1 cellular context compared by ENCODE assay signal in the genomic region with DNA sequence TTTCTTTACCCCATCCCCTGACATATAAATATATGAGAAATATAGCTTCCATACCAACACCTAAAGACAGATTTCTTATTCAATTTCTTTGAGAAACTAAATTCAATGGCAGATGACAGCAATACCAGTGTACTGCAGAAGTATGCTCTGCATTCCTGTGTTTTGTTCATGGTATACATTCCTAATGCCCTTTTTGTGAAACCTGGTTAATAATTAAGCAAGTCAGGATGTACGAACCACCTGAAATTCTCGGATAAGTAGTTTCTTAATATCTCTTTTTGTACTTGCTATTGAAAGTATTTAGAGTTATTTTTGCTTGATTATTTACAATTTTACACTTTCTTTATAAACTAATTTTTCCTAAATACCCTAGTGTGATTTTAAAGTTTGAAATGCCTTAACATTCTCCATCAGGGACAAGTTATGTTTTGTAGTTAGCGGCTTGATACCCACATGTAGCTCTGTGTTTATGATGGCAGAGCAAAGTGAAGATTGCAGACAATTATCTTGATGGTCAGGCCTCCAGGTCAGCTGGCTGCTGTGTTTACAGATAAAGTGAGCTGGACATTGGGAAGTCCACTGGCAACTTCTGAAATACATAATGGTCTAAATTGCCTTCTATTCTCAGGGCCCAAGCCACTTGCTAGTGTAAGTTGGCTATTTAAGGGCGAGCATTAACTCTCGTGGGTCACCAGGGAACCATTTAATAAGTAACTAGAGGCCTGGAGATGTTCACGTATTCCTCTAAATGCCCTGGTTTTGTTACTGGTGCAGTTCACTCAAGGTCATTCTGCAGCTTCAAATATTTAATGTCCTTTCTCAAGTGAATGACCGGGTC.
TF ChIP-seq lines count a peak whose summit lies in the region.

No MANE protein-coding gene starts in this region.

TF ChIP-seq in HepG2, 621 proteins besides CTCF, POLR2A, EP300 and RAD21 (continued from another document and continues in another):
- peak; percentile 56; the same call in 1 of the 2 replicates for TF ChIP-seq KLF11 (CRISPR knock-in tag; IDR thresholded peaks at IDR 0.05)
- TF ChIP-seq, protein P1, sequence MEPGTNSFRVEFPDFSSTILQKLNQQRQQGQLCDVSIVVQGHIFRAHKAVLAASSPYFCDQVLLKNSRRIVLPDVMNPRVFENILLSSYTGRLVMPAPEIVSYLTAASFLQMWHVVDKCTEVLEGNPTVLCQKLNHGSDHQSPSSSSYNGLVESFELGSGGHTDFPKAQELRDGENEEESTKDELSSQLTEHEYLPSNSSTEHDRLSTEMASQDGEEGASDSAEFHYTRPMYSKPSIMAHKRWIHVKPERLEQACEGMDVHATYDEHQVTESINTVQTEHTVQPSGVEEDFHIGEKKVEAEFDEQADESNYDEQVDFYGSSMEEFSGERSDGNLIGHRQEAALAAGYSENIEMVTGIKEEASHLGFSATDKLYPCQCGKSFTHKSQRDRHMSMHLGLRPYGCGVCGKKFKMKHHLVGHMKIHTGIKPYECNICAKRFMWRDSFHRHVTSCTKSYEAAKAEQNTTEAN (CRISPR knock-in tag; conservative IDR thresholded peaks at IDR 0.05) = peak; percentile 78; the same call in 1 of the 2 replicates
- peak; percentile 29; the same call in 1 of the 2 replicates for TF ChIP-seq CEBPB (IDR thresholded peaks at IDR 0.05; ENCODE audit: borderline replicate concordance, low read depth, low read length)
- peak; percentile 89 for TF ChIP-seq ISL2 (CRISPR knock-in tag; IDR thresholded peaks at IDR 0.05)
- peak; percentile 73; the same call in 1 of the 2 replicates for TF ChIP-seq HMG20A (CRISPR knock-in tag; IDR thresholded peaks at IDR 0.05; ENCODE audit: borderline replicate concordance)
- TF ChIP-seq ZNF232 (CRISPR knock-in tag; IDR thresholded peaks at IDR 0.05; ENCODE audit: borderline replicate concordance) = peak; percentile 59; the same call in 1 of the 2 replicates
- peak; percentile 6; the same call in 1 of the 2 replicates for TF ChIP-seq TGIF2 (CRISPR knock-in tag; IDR thresholded peaks at IDR 0.05)
- TF ChIP-seq ATF7-NPFF (CRISPR knock-in tag; IDR thresholded peaks at IDR 0.05; ENCODE audit: low read depth) = no peak
- TF ChIP-seq GATAD1 (CRISPR knock-in tag; IDR thresholded peaks at IDR 0.05) = peak; percentile 30; the same call in 1 of the 2 replicates
- TF ChIP-seq ZSCAN5A (CRISPR knock-in tag; IDR thresholded peaks at IDR 0.05; ENCODE audit: borderline replicate concordance) = peak; percentile 92; the same call in 1 of the 2 replicates
- TF ChIP-seq, protein P2, sequence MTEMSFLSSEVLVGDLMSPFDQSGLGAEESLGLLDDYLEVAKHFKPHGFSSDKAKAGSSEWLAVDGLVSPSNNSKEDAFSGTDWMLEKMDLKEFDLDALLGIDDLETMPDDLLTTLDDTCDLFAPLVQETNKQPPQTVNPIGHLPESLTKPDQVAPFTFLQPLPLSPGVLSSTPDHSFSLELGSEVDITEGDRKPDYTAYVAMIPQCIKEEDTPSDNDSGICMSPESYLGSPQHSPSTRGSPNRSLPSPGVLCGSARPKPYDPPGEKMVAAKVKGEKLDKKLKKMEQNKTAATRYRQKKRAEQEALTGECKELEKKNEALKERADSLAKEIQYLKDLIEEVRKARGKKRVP (CRISPR knock-in tag; IDR thresholded peaks at IDR 0.05) = peak in 1 of 2 experiments; percentile 53; a peak in 1 of 4 replicates
- peak; percentile 89 for TF ChIP-seq POGZ (CRISPR knock-in tag; IDR thresholded peaks at IDR 0.05)
- no peak for TF ChIP-seq SOX6 (IDR thresholded peaks at IDR 0.05)
- TF ChIP-seq SOX6 (CRISPR knock-in tag; IDR thresholded peaks at IDR 0.05) = peak; percentile 95
- TF ChIP-seq, protein P3, sequence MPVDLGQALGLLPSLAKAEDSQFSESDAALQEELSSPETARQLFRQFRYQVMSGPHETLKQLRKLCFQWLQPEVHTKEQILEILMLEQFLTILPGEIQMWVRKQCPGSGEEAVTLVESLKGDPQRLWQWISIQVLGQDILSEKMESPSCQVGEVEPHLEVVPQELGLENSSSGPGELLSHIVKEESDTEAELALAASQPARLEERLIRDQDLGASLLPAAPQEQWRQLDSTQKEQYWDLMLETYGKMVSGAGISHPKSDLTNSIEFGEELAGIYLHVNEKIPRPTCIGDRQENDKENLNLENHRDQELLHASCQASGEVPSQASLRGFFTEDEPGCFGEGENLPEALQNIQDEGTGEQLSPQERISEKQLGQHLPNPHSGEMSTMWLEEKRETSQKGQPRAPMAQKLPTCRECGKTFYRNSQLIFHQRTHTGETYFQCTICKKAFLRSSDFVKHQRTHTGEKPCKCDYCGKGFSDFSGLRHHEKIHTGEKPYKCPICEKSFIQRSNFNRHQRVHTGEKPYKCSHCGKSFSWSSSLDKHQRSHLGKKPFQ (CRISPR knock-in tag; IDR thresholded peaks at IDR 0.05; ENCODE audit: insufficient replicate concordance) = peak; percentile 87
- 0 out of 2 replicates have a peak, but pooled peaks have one; percentile 57 for TF ChIP-seq TSC22D2 (CRISPR knock-in tag; IDR thresholded peaks at IDR 0.05; ENCODE audit: borderline replicate concordance)
- 0 out of 2 replicates have a peak, but pooled peaks have one; percentile 3 for TF ChIP-seq ZBTB3 (CRISPR knock-in tag; IDR thresholded peaks at IDR 0.05; ENCODE audit: borderline replicate concordance, low read depth)
- TF ChIP-seq ZBTB7A (CRISPR knock-in tag; IDR thresholded peaks at IDR 0.05) = no peak
- TF ChIP-seq KLF12 (CRISPR knock-in tag; IDR thresholded peaks at IDR 0.05; ENCODE audit: borderline replicate concordance) = peak; percentile 74; the same call in 1 of the 2 replicates
- TF ChIP-seq PHF21A (CRISPR knock-in tag; IDR thresholded peaks at IDR 0.05) = peak; percentile 46; the same call in 1 of the 2 replicates
- peak; percentile 34; the same call in 1 of the 2 replicates for TF ChIP-seq ETV5 (CRISPR knock-in tag; IDR thresholded peaks at IDR 0.05; ENCODE audit: borderline replicate concordance)
- no peak for TF ChIP-seq FOXP1 (IDR thresholded peaks at IDR 0.05)
- TF ChIP-seq FOXP1 (CRISPR knock-in tag; IDR thresholded peaks at IDR 0.05) = peak; percentile 65
- no peak for TF ChIP-seq REL (CRISPR knock-in tag; conservative IDR thresholded peaks at IDR 0.05)
- peak; percentile 43; the same call in 1 of the 2 replicates for TF ChIP-seq ZNF337 (CRISPR knock-in tag; IDR thresholded peaks at IDR 0.05; ENCODE audit: borderline replicate concordance, low read depth)
- peak; percentile 88 for TF ChIP-seq IKZF5 (CRISPR knock-in tag; IDR thresholded peaks at IDR 0.05)
- TF ChIP-seq PITX1 (CRISPR knock-in tag; IDR thresholded peaks at IDR 0.05) = 0 out of 2 replicates have a peak, but pooled peaks have one; percentile 24
- TF ChIP-seq, protein P4, sequence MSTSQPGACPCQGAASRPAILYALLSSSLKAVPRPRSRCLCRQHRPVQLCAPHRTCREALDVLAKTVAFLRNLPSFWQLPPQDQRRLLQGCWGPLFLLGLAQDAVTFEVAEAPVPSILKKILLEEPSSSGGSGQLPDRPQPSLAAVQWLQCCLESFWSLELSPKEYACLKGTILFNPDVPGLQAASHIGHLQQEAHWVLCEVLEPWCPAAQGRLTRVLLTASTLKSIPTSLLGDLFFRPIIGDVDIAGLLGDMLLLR (CRISPR knock-in tag; IDR thresholded peaks at IDR 0.05) = no peak
- 0 out of 2 replicates have a peak, but pooled peaks have one; percentile 8 for TF ChIP-seq SSRP1 (CRISPR knock-in tag; IDR thresholded peaks at IDR 0.05)
- peak; percentile 63; the same call in 1 of the 2 replicates for TF ChIP-seq ZNF609 (CRISPR knock-in tag; IDR thresholded peaks at IDR 0.05; ENCODE audit: borderline replicate concordance)
- 0 out of 2 replicates have a peak, but pooled peaks have one; percentile 42 for TF ChIP-seq ZNF749 (CRISPR knock-in tag; IDR thresholded peaks at IDR 0.05; ENCODE audit: borderline replicate concordance)
- TF ChIP-seq ZFP36L1 (CRISPR knock-in tag; IDR thresholded peaks at IDR 0.05) = 0 out of 2 replicates have a peak, but pooled peaks have one; percentile 19
- TF ChIP-seq CREB1 (IDR thresholded peaks at IDR 0.05) = no peak
- peak; percentile 61 for TF ChIP-seq CREB1 (CRISPR knock-in tag; IDR thresholded peaks at IDR 0.05)
- 0 out of 2 replicates have a peak, but pooled peaks have one; percentile 30 for TF ChIP-seq ZNF510 (CRISPR knock-in tag; IDR thresholded peaks at IDR 0.05; ENCODE audit: low read depth)
- TF ChIP-seq USF2 (IDR thresholded peaks at IDR 0.05; ENCODE audit: low read depth, low read length) = no peak
- peak; percentile 57; the same call in 1 of the 2 replicates for TF ChIP-seq USF2 (CRISPR knock-in tag; IDR thresholded peaks at IDR 0.05; ENCODE audit: borderline replicate concordance)
- TF ChIP-seq LCORL (IDR thresholded peaks at IDR 0.05) = no peak
- peak; percentile 36; the same call in 1 of the 2 replicates for TF ChIP-seq LCORL (CRISPR knock-in tag; IDR thresholded peaks at IDR 0.05)
- no peak for TF ChIP-seq ZNF251 (CRISPR knock-in tag; IDR thresholded peaks at IDR 0.05)
- TF ChIP-seq, protein P5, sequence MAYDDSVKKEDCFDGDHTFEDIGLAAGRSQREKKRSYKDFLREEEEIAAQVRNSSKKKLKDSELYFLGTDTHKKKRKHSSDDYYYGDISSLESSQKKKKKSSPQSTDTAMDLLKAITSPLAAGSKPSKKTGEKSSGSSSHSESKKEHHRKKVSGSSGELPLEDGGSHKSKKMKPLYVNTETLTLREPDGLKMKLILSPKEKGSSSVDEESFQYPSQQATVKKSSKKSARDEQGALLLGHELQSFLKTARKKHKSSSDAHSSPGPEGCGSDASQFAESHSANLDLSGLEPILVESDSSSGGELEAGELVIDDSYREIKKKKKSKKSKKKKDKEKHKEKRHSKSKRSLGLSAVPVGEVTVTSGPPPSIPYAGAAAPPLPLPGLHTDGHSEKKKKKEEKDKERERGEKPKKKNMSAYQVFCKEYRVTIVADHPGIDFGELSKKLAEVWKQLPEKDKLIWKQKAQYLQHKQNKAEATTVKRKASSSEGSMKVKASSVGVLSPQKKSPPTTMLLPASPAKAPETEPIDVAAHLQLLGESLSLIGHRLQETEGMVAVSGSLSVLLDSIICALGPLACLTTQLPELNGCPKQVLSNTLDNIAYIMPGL (CRISPR knock-in tag; IDR thresholded peaks at IDR 0.05; ENCODE audit: borderline replicate concordance in 1 of 2, low read depth in 1 of 2) = peak in 1 of 2 experiments; percentile 10; a peak in 1 of 4 replicates
